16 cellular contexts compared by ENCODE assay signal in the genomic region with DNA sequence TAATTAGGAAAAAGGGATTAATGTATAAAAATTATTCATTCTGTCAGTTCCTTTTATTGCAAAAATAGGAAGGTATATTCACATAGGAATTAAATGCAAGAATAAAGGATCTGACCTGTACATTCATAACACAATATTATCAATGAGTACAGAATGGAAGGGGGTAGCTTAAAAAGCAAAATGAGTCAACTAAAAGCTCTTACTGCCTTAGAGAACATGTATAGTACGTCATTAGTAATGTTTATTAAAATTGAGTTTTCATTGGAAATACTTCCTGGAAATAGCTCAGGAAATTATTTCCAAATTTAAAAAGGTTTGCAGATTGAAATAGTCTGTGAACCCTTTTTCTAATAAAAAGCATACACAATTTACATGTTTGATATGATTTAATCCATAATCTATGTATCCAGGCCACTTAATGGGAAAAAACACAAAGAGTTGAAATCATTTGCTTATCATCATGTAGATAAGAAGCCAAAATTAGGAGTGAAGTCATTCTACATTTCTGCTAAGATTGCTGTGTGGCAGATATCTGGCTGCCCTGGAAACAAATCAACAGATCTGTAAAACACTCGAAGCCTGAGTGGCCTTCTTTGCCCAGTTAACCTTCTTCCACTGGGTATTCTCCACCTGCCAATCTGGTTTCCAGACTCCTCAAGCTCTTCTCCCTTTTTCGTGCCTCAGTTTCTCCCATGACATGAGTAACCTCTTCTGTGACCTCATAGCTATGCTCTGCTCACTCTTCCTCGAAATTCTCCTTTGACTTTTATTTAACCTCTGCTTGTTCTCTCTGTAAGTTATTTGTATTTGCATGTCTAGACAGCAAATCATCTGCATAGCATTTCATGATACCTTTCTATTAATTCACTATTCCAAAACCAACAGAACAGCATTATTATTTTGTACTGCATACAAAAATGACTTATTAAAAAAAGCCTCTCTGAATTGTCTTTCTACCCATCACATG.
DNase-seq lines count a peak whose midpoint lies in the region; ATAC-seq and TF ChIP-seq lines count a peak whose summit lies in the region.
"Had no signal": no experiment of that assay in that cellular context is flagged by ENCODE, and none has a peak within 500 bp of the region (broad histone marks: within the 10 kb centered on the region; RNA-seq: fewer than 3 reads in every experiment).

No MANE protein-coding gene starts in this region.

- peak overlapping the region in 4 of 5 experiments; percentile 0 to 13 (median 6) for H3K27ac Mint-ChIP-seq in brain
- H3K27ac Mint-ChIP-seq in WTC11, result no peak overlapping the region
- H3K27ac Mint-ChIP-seq: T-helper 1 cell treated with Interleukin-12 subunit alpha and Interleukin-12 subunit beta and Interleukin-4 antibody, amounts not matched to agents 30 μg/mL and 1 μg/mL, for 36 hours had no signal

- H3K9me3 Mint-ChIP-seq in brain (peaks cover 3 to 26% (median 23%) of the 10 kb centered on the region in 5 experiments), WTC11 (peaks cover 21% of the 10 kb centered on the region)
- H3K9me3 Mint-ChIP-seq: T-helper 1 cell treated with Interleukin-12 subunit alpha and Interleukin-12 subunit beta and Interleukin-4 antibody, amounts not matched to agents 30 μg/mL and 1 μg/mL, for 36 hours had no signal

- H3K27ac ChIP-seq in Karpas-422 (ENCODE audit: low read length) (peak overlapping the region; percentile 36; the same call in 1 of the 2 replicates), thoracic aorta (peak overlapping the region; percentile 30 to 36), mammary epithelial cell (ENCODE audit: insufficient read depth, low read depth, low read length) (no peak overlapping the region)
- H3K27ac ChIP-seq: suprapubic skin had no signal

- H3K36me3 Mint-ChIP-seq in brain (peaks cover 35% of the 10 kb centered on the region), WTC11 (peaks cover 6% of the 10 kb centered on the region)

- H3K27me3 Mint-ChIP-seq in brain (no peaks in the 10 kb centered on the region), WTC11 (ENCODE audit: low read depth) (no peaks in the 10 kb centered on the region)

- TF ChIP-seq CTCF in brain (conservative IDR thresholded peaks at IDR 0.05), result no peak
- TF ChIP-seq CTCF in thoracic aorta (IDR thresholded peaks at IDR 0.05), result no peak
- TF ChIP-seq CTCF in WTC11 (IDR thresholded peaks at IDR 0.05), result no peak
- TF ChIP-seq CTCF in mammary epithelial cell (conservative IDR thresholded peaks at IDR 0.05 in 1 of 2, IDR thresholded peaks at IDR 0.05 in 1 of 2; ENCODE audit: extremely low read depth in 1 of 2, insufficient read depth in 1 of 2, low read depth in 1 of 2, low read length in 2 of 2), result no peak

- CTCF ChIA-PET in WTC11 (lab: Charles Lee) (no interaction called here), mammary epithelial cell (lab: Charles Lee; ENCODE audit: low non-redundant PET) (no interaction called here)

- DNase-seq in Karpas-422 (no peak), left kidney (ENCODE audit: low read depth, low spot score) (peak; percentile 27), thoracic aorta (ENCODE audit: low spot score) (no peak), WTC11 (ENCODE audit: low spot score) (no peak), mammary epithelial cell (no peak)
- DNase-seq: activated gamma-delta T cell treated with Interleukin-2 at 50 U/mL for 16 hours; COR-L47; KBM-7; NCI-H2029; NCI-H524; stimulated activated CD4-positive, alpha-beta T cell treated with anti-CD3 and anti-CD28 coated beads, Interleukin-12 subunit alpha, Interleukin-12 subunit beta, amount 100 ng/mL, for 4 hours had no signal

- peak; percentile 39 for ATAC-seq in thoracic aorta (ENCODE audit: insufficient number of reproducible peaks, low FRiP score, low read depth)
- no peak for ATAC-seq in WTC11
- ATAC-seq in GM19324 (IDR thresholded peaks at IDR 0.05; ENCODE audit: low FRiP score, unreplicated experiment), result no peak

- H2AFZ ChIP-seq in Karpas-422 (ENCODE audit: low read length) (no peak overlapping the region), mammary epithelial cell (ENCODE audit: low read depth, low read length) (no peak overlapping the region)

- peaks cover 31% of the 10 kb centered on the region for H3K4me1 ChIP-seq in Karpas-422 (ENCODE audit: low read length)
- H3K4me1 ChIP-seq in thoracic aorta (ENCODE audit: control insufficient read depth in 1 of 2, low read depth in 2 of 2), result peaks cover 6 to 27% of the 10 kb centered on the region in 2 donors
- H3K4me1 ChIP-seq in mammary epithelial cell (ENCODE audit: insufficient read depth, low read length), result no peaks in the 10 kb centered on the region

- H3K4me3 ChIP-seq in Karpas-422 (ENCODE audit: low read length), result no peak overlapping the region
- no peak overlapping the region for H3K4me3 ChIP-seq in thoracic aorta
- H3K4me3 ChIP-seq in mammary epithelial cell (replicated peaks in 1 of 3; ENCODE audit: insufficient read depth in 1 of 3, low read depth in 2 of 3, low read length in 3 of 3), result no peak overlapping the region
- H3K4me3 ChIP-seq: adrenal gland, suprapubic skin had no signal

- 41% methylated on average over 4 of the region's 4 CpGs for WGBS in mammary epithelial cell (ENCODE audit: low coverage, missing lambda C conversion rate)

- no peaks in the 10 kb centered on the region for H3K27me3 ChIP-seq in Karpas-422 (ENCODE audit: low read length)
- no peaks in the 10 kb centered on the region for H3K27me3 ChIP-seq in thoracic aorta (replicated peaks; ENCODE audit: insufficient read depth)
- H3K27me3 ChIP-seq in mammary epithelial cell (ENCODE audit: insufficient read depth, low read length), result no peaks in the 10 kb centered on the region
- H3K27me3 ChIP-seq: adrenal gland, suprapubic skin had no signal

- POLR2A ChIA-PET in WTC11 (lab: Charles Lee), result no interaction called here

- no peak overlapping the region for H3K9ac ChIP-seq in Karpas-422 (ENCODE audit: low read length)
- H3K9ac ChIP-seq in mammary epithelial cell (ENCODE audit: insufficient read depth, low read length), result no peak overlapping the region

- no peaks in the 10 kb centered on the region for H3K9me2 ChIP-seq in Karpas-422 (replicated peaks; ENCODE audit: insufficient read depth, low read length)

- H4K20me1 ChIP-seq in Karpas-422 (ENCODE audit: insufficient read depth, low read depth, low read length), result no peaks in the 10 kb centered on the region
- H4K20me1 ChIP-seq in mammary epithelial cell (ENCODE audit: insufficient read depth, low read length), result no peaks in the 10 kb centered on the region

- no peaks in the 10 kb centered on the region; the same call in 1 of the 2 replicates for H3K36me3 ChIP-seq in Karpas-422 (ENCODE audit: insufficient read depth, low read length)
- no peaks in the 10 kb centered on the region for H3K36me3 ChIP-seq in thoracic aorta
- no peaks in the 10 kb centered on the region for H3K36me3 ChIP-seq in mammary epithelial cell (ENCODE audit: insufficient read depth, low read length)
- H3K36me3 ChIP-seq: adrenal gland, suprapubic skin had no signal

- H3K4me2 ChIP-seq in Karpas-422 (ENCODE audit: low read depth, low read length, poor library complexity, severe bottlenecking), result peak overlapping the region; percentile 10
- H3K4me2 ChIP-seq in mammary epithelial cell (ENCODE audit: insufficient read depth, low read depth, low read length), result no peak overlapping the region

- H3K79me2 ChIP-seq in Karpas-422 (ENCODE audit: low read length) (no peaks in the 10 kb centered on the region), mammary epithelial cell (ENCODE audit: insufficient read depth, low read length) (no peaks in the 10 kb centered on the region)

- peaks cover 17% of the 10 kb centered on the region for H3K4me1 Mint-ChIP-seq in brain
- peaks cover 5% of the 10 kb centered on the region for H3K4me1 Mint-ChIP-seq in WTC11

- BruUV-seq in mammary epithelial cell (replicated peaks; lab: Mats Ljungman, UMichigan), result no TSS peak

- intact Hi-C loops in mammary epithelial cell (cut with micrococcal nuclease), result no loop called here

- H3K9me3 ChIP-seq in Karpas-422 (ENCODE audit: low read length) (no peaks in the 10 kb centered on the region), thoracic aorta (no peaks in the 10 kb centered on the region), mammary epithelial cell (replicated peaks; ENCODE audit: insufficient read depth, low read length) (no peaks in the 10 kb centered on the region)
- H3K9me3 ChIP-seq: adrenal gland, suprapubic skin had no signal

- dilution Hi-C loops in mammary epithelial cell (cut with HindIII; ENCODE audit: low sequenced_read_pairs), result no loop called here

- in situ Hi-C loops in mammary epithelial cell (cut with MboI; ENCODE audit: low sequenced_read_pairs in 2 of 2), result no loop called here

- H3K4me3 Mint-ChIP-seq in brain (no peak overlapping the region), WTC11 (no peak overlapping the region)
- H3K4me3 Mint-ChIP-seq: T-helper 1 cell treated with Interleukin-12 subunit alpha and Interleukin-12 subunit beta and Interleukin-4 antibody, amounts not matched to agents 30 μg/mL and 1 μg/mL, for 36 hours had no signal

TF ChIP-seq in WTC11, 78 proteins besides CTCF, POLR2A, EP300 and RAD21 (continues in another document):
- no peak for TF ChIP-seq ERG (CRISPR knock-in tag; IDR thresholded peaks at IDR 0.05)
